In the genomic region with DNA sequence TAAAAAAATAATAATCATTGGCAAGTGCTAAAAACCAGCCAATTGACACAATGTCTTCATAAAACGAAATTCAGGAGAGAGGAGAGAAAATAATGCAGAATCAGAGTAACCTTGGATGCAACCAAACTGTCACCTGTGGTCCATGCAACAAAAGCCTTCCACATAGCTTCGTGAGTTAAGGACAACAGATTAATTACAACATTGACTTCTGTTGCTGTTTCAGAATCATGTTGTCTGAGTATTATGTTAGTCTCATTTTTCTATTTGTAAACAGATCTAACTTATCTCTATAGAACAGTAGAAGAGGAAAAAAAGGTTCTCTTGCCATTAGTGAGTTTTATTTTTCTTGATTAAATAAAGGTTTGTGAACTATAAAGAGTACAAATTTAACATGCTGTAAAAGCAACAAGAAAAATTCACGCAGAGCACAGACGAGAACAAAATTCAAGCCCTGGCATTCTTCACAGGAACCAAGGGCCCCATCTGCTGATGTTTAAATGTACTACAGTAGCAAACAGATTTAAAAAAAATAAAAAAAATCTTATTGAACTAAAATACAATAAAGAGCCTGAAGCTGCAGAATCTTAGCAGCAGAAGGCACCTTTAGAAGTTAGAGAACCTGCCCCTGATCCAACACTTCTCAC, we compare ENCODE assay signal across 9 cellular contexts.
DNase-seq lines count a peak whose midpoint lies in the region; ATAC-seq and TF ChIP-seq lines count a peak whose summit lies in the region.
"Had no signal": no experiment of that assay in that cellular context is flagged by ENCODE, and none has a peak within 500 bp of the region (broad histone marks: within the 10 kb centered on the region; RNA-seq: fewer than 3 reads in every experiment).

No MANE protein-coding gene starts in this region.

- no peak overlapping the region for H2AFZ ChIP-seq in neural cell (ENCODE audit: low read depth, low read length)

- TF ChIP-seq EP300 in neural cell (conservative IDR thresholded peaks at IDR 0.05; ENCODE audit: poor library complexity, severe bottlenecking), result no peak

- peak; percentile 3 for DNase-seq in DMS79 (lab: John Stamatoyannopoulos, UW)
- DNase-seq in NAMALWA (ENCODE audit: low spot score), result peak; percentile 65
- DNase-seq in dermis microvascular lymphatic vessel endothelial cell (ENCODE audit: low read depth in 2 of 2), result peak; percentile 3 to 42
- no peak for DNase-seq in aorta

- no peak overlapping the region for H3K9ac ChIP-seq in neural cell (ENCODE audit: low read length)
- H3K9ac ChIP-seq: KMS-11 had no signal

- intact Hi-C loops in aorta (cut with DNase I), result loop anchor here in 1 of 2 donors (5.0 kb wide), 1 partner anchor 1011 kb away; no protein-coding TSS in a partner anchor

- WGBS in aorta, 2 donors, result 18 to 19% methylated on average over 4 of the region's 4 CpGs

- no peaks in the 10 kb centered on the region for H3F3A ChIP-seq in neural cell (ENCODE audit: insufficient read depth, low read length, poor library complexity, severe bottlenecking)

- H3K27me3 ChIP-seq in neural cell (ENCODE audit: insufficient read depth, low read depth, low read length), result no peaks in the 10 kb centered on the region
- H3K27me3 ChIP-seq in aorta (ENCODE audit: control insufficient read depth in 1 of 2, insufficient read depth in 2 of 2, low read length in 1 of 2), result no peaks in the 10 kb centered on the region

- no peaks in the 10 kb centered on the region for H3K9me2 ChIP-seq in neural cell (ENCODE audit: insufficient read depth, low read length)

- H3K27ac ChIP-seq in neural cell (ENCODE audit: low read length), result no peak overlapping the region
- H3K27ac ChIP-seq in aorta (ENCODE audit: low read depth in 1 of 2, low read length in 2 of 2), result no peak overlapping the region
- H3K27ac ChIP-seq: KMS-11 had no signal

- TF ChIP-seq RAD21 in neural cell (conservative IDR thresholded peaks at IDR 0.05), result peak; percentile 91

- TF ChIP-seq CTCF in neural cell (IDR thresholded peaks at IDR 0.05; ENCODE audit: poor library complexity, severe bottlenecking), result peak; percentile 82

- H3K4me3 ChIP-seq in neural cell (ENCODE audit: low read length) (no peak overlapping the region), aorta (ENCODE audit: low read length in 2 of 2) (no peak overlapping the region)

- H4K20me1 ChIP-seq in neural cell (ENCODE audit: insufficient read depth), result no peaks in the 10 kb centered on the region

- H3K79me2 ChIP-seq in neural cell (replicated peaks; ENCODE audit: insufficient read depth, low read length), result no peaks in the 10 kb centered on the region

- H3K9me3 ChIP-seq in neural cell (ENCODE audit: low read length) (no peaks in the 10 kb centered on the region), aorta (ENCODE audit: control insufficient read depth, low read length) (no peaks in the 10 kb centered on the region)

- H3K4me1 ChIP-seq in aorta (ENCODE audit: control insufficient read depth in 1 of 2, insufficient read depth in 2 of 2, low read length in 2 of 2), result no peaks in the 10 kb centered on the region

- H3K4me2 ChIP-seq in neural cell (ENCODE audit: low read length), result no peak overlapping the region
- H3K4me2 ChIP-seq: KMS-11 had no signal

- no peak for ATAC-seq in aorta (ENCODE audit: low FRiP score)
- no peak for ATAC-seq in GM21447 (IDR thresholded peaks at IDR 0.05; ENCODE audit: unreplicated experiment)
- no peak for ATAC-seq in GM19463 (IDR thresholded peaks at IDR 0.05; ENCODE audit: unreplicated experiment)
- ATAC-seq in GM19452 (IDR thresholded peaks at IDR 0.05; ENCODE audit: unreplicated experiment), result no peak

- H3K36me3 ChIP-seq in neural cell (ENCODE audit: insufficient read depth, low read length) (no peaks in the 10 kb centered on the region), aorta (ENCODE audit: control insufficient read depth in 1 of 2, insufficient read depth in 2 of 2, low read length in 1 of 2) (no peaks in the 10 kb centered on the region)

TF ChIP-seq in neural cell, 6 proteins besides CTCF, POLR2A, EP300 and RAD21:
- TF ChIP-seq EZH2 (IDR thresholded peaks at IDR 0.05; ENCODE audit: borderline replicate concordance, insufficient read depth, low read length, poor library complexity, severe bottlenecking) (no peak), SMC3 (conservative IDR thresholded peaks at IDR 0.05; ENCODE audit: poor library complexity) (peak; percentile 95), POLR2AphosphoS5 (IDR thresholded peaks at IDR 0.05) (no peak)

Comparison
In these comparisons a context has a peak if more than half of its experiments do, and no peak if none do; other contexts are left out.
1. DNase-seq: peak in DMS79 (single experiment), NAMALWA (single experiment) and dermis microvascular lymphatic vessel endothelial cell (2 of 2); none in aorta (0 of 2).